ENCODE assay signal across 18 cellular contexts in the genomic region with DNA sequence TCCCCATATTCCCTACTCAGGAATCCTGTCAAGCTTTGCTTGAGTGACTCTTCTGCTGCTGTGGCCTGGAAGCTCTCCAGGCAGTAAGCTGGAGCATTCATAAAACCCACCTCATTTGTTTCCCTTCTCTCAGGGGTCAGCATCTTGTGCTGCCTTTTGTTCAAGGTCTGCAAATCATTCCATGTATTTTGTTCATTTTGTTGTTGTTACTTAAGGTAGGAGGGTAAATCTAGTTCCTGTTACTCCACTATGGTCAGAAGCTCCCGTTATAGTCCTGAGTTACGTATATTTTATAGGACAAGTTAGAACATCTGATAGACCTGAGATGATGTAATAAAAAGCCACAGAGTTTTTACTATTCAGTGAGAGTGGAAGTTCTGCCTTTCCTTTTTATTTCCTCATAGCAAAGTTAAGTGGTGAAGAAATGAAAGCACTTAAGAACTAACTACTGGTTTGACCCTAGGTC. TPM values are rescaled to one million over a fixed set of nuclear protein-coding genes. Genes with fewer than 3 reads are reported as not detected.
DNase-seq lines count a peak whose midpoint lies in the region; ATAC-seq and TF ChIP-seq lines count a peak whose summit lies in the region.
"Had no signal": no experiment of that assay in that cellular context is flagged by ENCODE, and none has a peak within 500 bp of the region (broad histone marks: within the 10 kb centered on the region; RNA-seq: fewer than 3 reads in every experiment).

No MANE protein-coding gene starts in this region.

- H3T11ph ChIP-seq in H9 (ENCODE audit: low read length): no peak overlapping the region

- H2BK15ac ChIP-seq in H9 (ENCODE audit: low read depth, low read length): no peak overlapping the region

- no peak overlapping the region for H3K9ac ChIP-seq in H9 (ENCODE audit: extremely low read depth, insufficient read length, low read length)

- no peak overlapping the region for H2BK20ac ChIP-seq in H9 (ENCODE audit: low read depth, low read length, poor library complexity, severe bottlenecking)

- no peak overlapping the region for H2BK12ac ChIP-seq in H9 (ENCODE audit: insufficient read length, low read depth, low read length)

- no peaks in the 10 kb centered on the region for H3K9me3 ChIP-seq in H9 (ENCODE audit: control insufficient read depth, low read depth, low read length)
- no peaks in the 10 kb centered on the region for H3K9me3 ChIP-seq in ectodermal cell (ENCODE audit: control insufficient read depth, low read length)
- H3K9me3 ChIP-seq: body of pancreas, gastroesophageal sphincter, vagina had no signal

- no peak overlapping the region for H3K4ac ChIP-seq in H9 (ENCODE audit: low read depth, low read length)

- H3K14ac ChIP-seq in H9 (ENCODE audit: insufficient read depth, low read length): no peak overlapping the region

- no peak overlapping the region for H3K23ac ChIP-seq in H9 (ENCODE audit: insufficient read length, low read depth, low read length)

- H3K27me3 Mint-ChIP-seq in H9 (ENCODE audit: low read depth): no peaks in the 10 kb centered on the region
- H3K27me3 Mint-ChIP-seq in neural crest cell (ENCODE audit: low read depth): no peaks in the 10 kb centered on the region
- H3K27me3 Mint-ChIP-seq in chondrocyte (ENCODE audit: low read depth): no peaks in the 10 kb centered on the region

- no peaks in the 10 kb centered on the region for H3K9me3 Mint-ChIP-seq in H9
- peaks cover 2% of the 10 kb centered on the region for H3K9me3 Mint-ChIP-seq in neural crest cell
- H3K9me3 Mint-ChIP-seq in chondrocyte (ENCODE audit: low read depth): peaks cover 5% of the 10 kb centered on the region
- H3K9me3 Mint-ChIP-seq: immature natural killer cell had no signal

- TF ChIP-seq CTCF in H9 (conservative IDR thresholded peaks at IDR 0.05) (no peak), neural crest cell (conservative IDR thresholded peaks at IDR 0.05) (no peak), chondrocyte (IDR thresholded peaks at IDR 0.05) (no peak)

- no peaks in the 10 kb centered on the region for H3K79me2 ChIP-seq in H9 (ENCODE audit: insufficient read depth, low read length)

- H3K27ac ChIP-seq in H9 (ENCODE audit: insufficient read length, low read depth, low read length): no peak overlapping the region
- H3K27ac ChIP-seq in ectodermal cell (ENCODE audit: insufficient read depth, low read depth, low read length, poor library complexity, severe bottlenecking): peak overlapping the region; percentile 16
- H3K27ac ChIP-seq: body of pancreas, gastroesophageal sphincter, vagina had no signal

- WGBS in H9 (ENCODE audit: extremely low coverage, insufficient read length, low lambda C conversion rate): no CpG with 5 or more reads among the region's 2 CpGs
- WGBS in ectodermal cell, 2 experiments: 95 to 96% methylated on average over 2 of the region's 2 CpGs

- H2AFZ ChIP-seq in H9 (ENCODE audit: low read length): no peak overlapping the region

- no peaks in the 10 kb centered on the region for H3K79me1 ChIP-seq in H9 (ENCODE audit: insufficient read depth, low read depth, low read length, poor library complexity, severe bottlenecking)

- no peak overlapping the region for H3K4me3 ChIP-seq in ectodermal cell (ENCODE audit: insufficient read depth, low read depth, low read length)
- H3K4me3 ChIP-seq: body of pancreas, gastroesophageal sphincter, vagina had no signal

- no peak overlapping the region for H4K8ac ChIP-seq in H9 (replicated peaks; ENCODE audit: insufficient read length, low read depth, low read length)

- H2BK120ac ChIP-seq in H9 (ENCODE audit: low read depth, low read length, poor library complexity, severe bottlenecking): no peak overlapping the region

- no peak overlapping the region for H3K18ac ChIP-seq in H9 (ENCODE audit: insufficient read length, low read depth, low read length)

- H3K4me1 ChIP-seq in H9 (ENCODE audit: insufficient read depth, low read length) (no peaks in the 10 kb centered on the region), ectodermal cell (ENCODE audit: control insufficient read depth, insufficient read depth, low read length) (no peaks in the 10 kb centered on the region)
- H3K4me1 ChIP-seq: body of pancreas, gastroesophageal sphincter, vagina had no signal

- H3K23me2 ChIP-seq in H9 (ENCODE audit: insufficient read length, low read depth, low read length, poor library complexity, severe bottlenecking): no peaks in the 10 kb centered on the region

- ATAC-seq in HG02840 (IDR thresholded peaks at IDR 0.05; ENCODE audit: low FRiP score, unreplicated experiment) (no peak), SK-N-SH treated with all-trans-retinoic acid at 6 μM for 48 hours (no peak)
- ATAC-seq: activated CD8-positive, alpha-beta T cell treated with anti-CD3 and anti-CD28 coated beads, Interleukin-2, amount 10 ng/mL, durations not matched to agents 7 days and 5 days; body of pancreas; gastroesophageal sphincter had no signal

- no peak overlapping the region for H4K91ac ChIP-seq in H9 (ENCODE audit: insufficient read length, low read depth, low read length)

- no peak overlapping the region for H4K5ac ChIP-seq in H9 (ENCODE audit: insufficient read length, low read depth, low read length)

- H2AK5ac ChIP-seq in H9 (ENCODE audit: insufficient read length, low read length): no peak overlapping the region

- H3K36me3 Mint-ChIP-seq in H9 (ENCODE audit: insufficient read depth in 1 of 3, low read depth in 3 of 3) (no peaks in the 10 kb centered on the region), neural crest cell (ENCODE audit: low read depth) (peaks cover 11% of the 10 kb centered on the region), chondrocyte (ENCODE audit: low read depth) (peaks cover 9% of the 10 kb centered on the region)

- H3K27me3 ChIP-seq in H9 (ENCODE audit: insufficient read depth, low read length) (no peaks in the 10 kb centered on the region), ectodermal cell (ENCODE audit: control insufficient read depth, insufficient read depth, low read length, poor library complexity, severe bottlenecking) (no peaks in the 10 kb centered on the region)
- H3K27me3 ChIP-seq: body of pancreas, gastroesophageal sphincter, vagina had no signal

- DNase-seq in H9 (no peak), NOMO-1 treated with DMSO at 0.1 percent for 48 hours (lab: John Stamatoyannopoulos, UW; ENCODE audit: unreplicated experiment) (peak; percentile 96), neural crest cell (ENCODE audit: low read depth, low spot score) (no peak), chondrocyte (ENCODE audit: low spot score) (no peak), NCI-H1048 (lab: John Stamatoyannopoulos, UW) (no peak)
- DNase-seq: activated CD8-positive, alpha-beta T cell treated with anti-CD3 and anti-CD28 coated beads, Interleukin-2, amount 10 ng/mL, durations not matched to agents 7 days and 5 days; body of pancreas; immature natural killer cell; NCI-H2029 treated with DMSO at 0.1 percent for 48 hours; NCI-H748 treated with DMSO at 0.1 percent for 48 hours; SHP77 treated with DMSO at 0.1 percent for 48 hours; stimulated activated CD4-positive, alpha-beta T cell treated with anti-CD3 and anti-CD28 coated beads, Interleukin-2, amount 100 ng/mL, for 48 hours had no signal

- no peak overlapping the region for H3K56ac ChIP-seq in H9 (ENCODE audit: insufficient read length, low read depth, low read length)

- H4K20me1 ChIP-seq in H9 (ENCODE audit: control insufficient read depth, insufficient read depth, insufficient read length): no peaks in the 10 kb centered on the region

- no peaks in the 10 kb centered on the region for H3K36me3 ChIP-seq in ectodermal cell (ENCODE audit: control insufficient read depth, insufficient read depth, low read length)
- H3K36me3 ChIP-seq: vagina had no signal

- H2BK5ac ChIP-seq in H9 (ENCODE audit: insufficient read length, low read length): no peak overlapping the region

- no peak overlapping the region for H3K4me3 Mint-ChIP-seq in H9
- H3K4me3 Mint-ChIP-seq in neural crest cell: no peak overlapping the region
- no peak overlapping the region for H3K4me3 Mint-ChIP-seq in chondrocyte (ENCODE audit: unreplicated experiment)
- H3K4me3 Mint-ChIP-seq: activated CD8-positive, alpha-beta T cell treated with anti-CD3 and anti-CD28 coated beads, Interleukin-2, amount 10 ng/mL, durations not matched to agents 7 days and 5 days; immature natural killer cell had no signal

- no peak overlapping the region for H3K4me2 ChIP-seq in H9 (ENCODE audit: insufficient read depth, insufficient read length, low read length)

- H3K27ac Mint-ChIP-seq in H9 (peak overlapping the region in 2 of 3 experiments; percentile 46 to 73; a peak in 1 of 7 replicates), neural crest cell (ENCODE audit: unreplicated experiment) (peak overlapping the region; percentile 38), chondrocyte (ENCODE audit: unreplicated experiment) (no peak overlapping the region)
- H3K27ac Mint-ChIP-seq: activated CD8-positive, alpha-beta T cell treated with anti-CD3 and anti-CD28 coated beads, Interleukin-2, amount 10 ng/mL, durations not matched to agents 7 days and 5 days; activated T-helper 2 cell treated with anti-CD3 and anti-CD28 coated beads, Interferon-gamma antibody, Interleukin-2, Interleukin-4, amounts not matched to agents 10 μg/mL and 5 μg/mL and 100 μg/mL, durations not matched to agents 14 hours and 24 hours and 36 hours; immature natural killer cell had no signal

- H3K4me1 Mint-ChIP-seq in H9: no peaks in the 10 kb centered on the region
- peaks cover 6% of the 10 kb centered on the region for H3K4me1 Mint-ChIP-seq in neural crest cell
- H3K4me1 Mint-ChIP-seq in chondrocyte (ENCODE audit: low read depth): no peaks in the 10 kb centered on the region

TF ChIP-seq in SK-N-SH treated with all-trans-retinoic acid at 6 μM for 48 hours, 23 proteins besides CTCF, POLR2A, EP300 and RAD21 (continues in another document):
- TF ChIP-seq ZNF8 (CRISPR knock-in tag; IDR thresholded peaks at IDR 0.05) (no peak), ESRRG (CRISPR knock-in tag; IDR thresholded peaks at IDR 0.05) (no peak), CSDC2 (CRISPR knock-in tag; IDR thresholded peaks at IDR 0.05) (no peak), ZFP3 (CRISPR knock-in tag; IDR thresholded peaks at IDR 0.05) (no peak), RARB (CRISPR knock-in tag; IDR thresholded peaks at IDR 0.05) (no peak)

RNA-seq across cellular contexts. Expression of gene SYNJ1, which starts 9.9 kb away (rescaled TPM):
- 7.1 and 7.5 TPM in 2 replicates for total RNA-seq in H9 (2021)
- 6.3 TPM for polyA plus RNA-seq in ectodermal cell (2013, experiment 1 of 4)
- 5.5 TPM for polyA plus RNA-seq in ectodermal cell (2013, experiment 2 of 4)
- 4.6 TPM for polyA plus RNA-seq in ectodermal cell (2013, experiment 3 of 4)
- polyA plus RNA-seq in ectodermal cell (2013, experiment 4 of 4): 7.7 TPM
- 10.7 and 11.1 TPM in 2 replicates for total RNA-seq in neural crest cell
- total RNA-seq in chondrocyte: 9.1 to 13.6 TPM (median 10.2 TPM) in 3 replicates

RNA-seq across cellular contexts. Expression of gene PAXBP1, which starts 53.7 kb away (rescaled TPM):
- total RNA-seq in H9 (2021) (63.6 and 65.3 TPM in 2 replicates), neural crest cell (84.4 and 93.9 TPM in 2 replicates), chondrocyte (17.9 to 26.4 TPM (median 19.6 TPM) in 3 replicates)
- polyA plus RNA-seq in ectodermal cell (2013, experiment 1 of 4): 99.9 TPM
- 113 TPM for polyA plus RNA-seq in ectodermal cell (2013, experiment 2 of 4)
- 91.4 TPM for polyA plus RNA-seq in ectodermal cell (2013, experiment 3 of 4)
- 101 TPM for polyA plus RNA-seq in ectodermal cell (2013, experiment 4 of 4)
